In genomic region chr11:68038718-68039525, GRCh38 we compare ENCODE assay signal across 8 cellular contexts. TPM values are rescaled to one million over a fixed set of nuclear protein-coding genes. Genes with fewer than 3 reads are reported as not detected.
DNase-seq lines count a peak whose midpoint lies in the region; ATAC-seq and TF ChIP-seq lines count a peak whose summit lies in the region.

Gene TCIRG1 (plus strand): TSS chr11:68039025. CDS start chr11:68041272, 2,247 bp downstream.

- H3K4me1 ChIP-seq in tibial nerve, result peaks cover 0 to 76% (median 40%) of the 10 kb centered on the region in 4 donors

- intact Hi-C loops in Calu3 (cut with micrococcal nuclease; ENCODE audit: unreplicated experiment), result loop anchor here (10.0 kb wide), 1 partner anchor 166 kb away; no protein-coding TSS in a partner anchor
- intact Hi-C loops in activated naive CD4-positive, alpha-beta T cell treated with anti-CD3 and anti-CD28 coated beads for 36 hours (cut with micrococcal nuclease), result loop anchor here (1.0 to 10.0 kb wide), 4 partner anchors 9 to 534 kb away; partner anchors contain the start of genes CDK2AP2, NDUFS8 and PITPNM1

- H3K27me3 Mint-ChIP-seq in Calu3 (ENCODE audit: unreplicated experiment), result no peaks in the 10 kb centered on the region
- no peaks in the 10 kb centered on the region for H3K27me3 Mint-ChIP-seq in activated naive CD4-positive, alpha-beta T cell treated with anti-CD3 and anti-CD28 coated beads for 36 hours (ENCODE audit: low read depth)

- H3K27ac Mint-ChIP-seq in Calu3 (ENCODE audit: unreplicated experiment), result no peak within 1 kb of the TSS
- peak within 1 kb of the TSS; percentile 88 for H3K27ac Mint-ChIP-seq in activated naive CD4-positive, alpha-beta T cell treated with anti-CD3 and anti-CD28 coated beads for 36 hours

- DNase-seq in Calu3 (peak; percentile 78), SHP77 (lab: John Stamatoyannopoulos, UW) (peak; percentile 71 to 76), germinal center (ENCODE audit: low spot score) (peak; percentile 85), occipital lobe (lab: John Stamatoyannopoulos, UW) (peak; percentile 36), tibial nerve (ENCODE audit: low spot score in 2 of 2) (peak; percentile 83 to 84), NCI-H82 treated with DMSO at 0.1 percent for 48 hours (lab: John Stamatoyannopoulos, UW; ENCODE audit: unreplicated experiment) (no peak)
- DNase-seq in activated naive CD4-positive, alpha-beta T cell treated with anti-CD3 and anti-CD28 coated beads for 36 hours, result peak; percentile 70

- H3K4me3 Mint-ChIP-seq in Calu3 (ENCODE audit: low read depth, unreplicated experiment), result peak within 1 kb of the TSS; percentile 50
- H3K4me3 Mint-ChIP-seq in activated naive CD4-positive, alpha-beta T cell treated with anti-CD3 and anti-CD28 coated beads for 36 hours, result peak within 1 kb of the TSS; percentile 86

- H3K4me1 Mint-ChIP-seq in Calu3 (ENCODE audit: low read depth, unreplicated experiment), result peaks cover 10% of the 10 kb centered on the region
- H3K4me1 Mint-ChIP-seq in activated naive CD4-positive, alpha-beta T cell treated with anti-CD3 and anti-CD28 coated beads for 36 hours (ENCODE audit: low read depth), result peaks cover 24% of the 10 kb centered on the region

- no peaks in the 10 kb centered on the region for H3K9me3 Mint-ChIP-seq in Calu3 (ENCODE audit: low read depth, unreplicated experiment)
- H3K9me3 Mint-ChIP-seq in activated naive CD4-positive, alpha-beta T cell treated with anti-CD3 and anti-CD28 coated beads for 36 hours, result no peaks in the 10 kb centered on the region

- H3K9me3 ChIP-seq in tibial nerve, result no peaks in the 10 kb centered on the region

- H3K4me3 ChIP-seq in tibial nerve, result peak within 1 kb of the TSS; percentile 57 to 95 (median 74)

- H3K27me3 ChIP-seq in tibial nerve, result no peaks in the 10 kb centered on the region

- peak in 1 of 2 donors; percentile 94 for TF ChIP-seq EP300 in tibial nerve (IDR thresholded peaks at IDR 0.05)

- H3K36me3 Mint-ChIP-seq in Calu3 (ENCODE audit: insufficient read depth, unreplicated experiment), result peaks cover 36% of the 10 kb centered on the region
- peaks cover 3% of the 10 kb centered on the region for H3K36me3 Mint-ChIP-seq in activated naive CD4-positive, alpha-beta T cell treated with anti-CD3 and anti-CD28 coated beads for 36 hours (ENCODE audit: low read depth)

- TF ChIP-seq CTCF in Calu3 (IDR thresholded peaks at IDR 0.05; ENCODE audit: unreplicated experiment) (no peak), tibial nerve (IDR thresholded peaks at IDR 0.05) (peak in 2 of 5 experiments; percentile 77 to 79)

- CTCF ChIA-PET in Calu3 (lab: Charles Lee), result interaction anchor here (0.5 to 0.7 kb wide), 2 partner anchors 46 to 400 kb away, joined by 3 to 6 read pairs; no protein-coding TSS in a partner anchor
- CTCF ChIA-PET in activated naive CD4-positive, alpha-beta T cell treated with anti-CD3 and anti-CD28 coated beads for 36 hours (lab: Charles Lee), result interaction anchor here (0.6 to 0.9 kb wide), 2 partner anchors 48 to 356 kb away, joined by 3 read pairs; no protein-coding TSS in a partner anchor

- WGBS in tibial nerve, 2 donors, result 11 to 31% methylated on average over 8 to 29 of the region's 51 CpGs

- no TSS peak for BruUV-seq in Calu3 (replicated peaks; lab: Mats Ljungman, UMichigan)

- peak; percentile 42 for ATAC-seq in HG02588 (IDR thresholded peaks at IDR 0.05; ENCODE audit: unreplicated experiment)

- TF ChIP-seq POLR2A in tibial nerve (IDR thresholded peaks at IDR 0.05), result peak; percentile 87 to 97

- H3K36me3 ChIP-seq in tibial nerve, result peaks cover 0 to 53% (median 2%) of the 10 kb centered on the region in 3 donors

- peak within 1 kb of the TSS; percentile 71 to 94 (median 94) for H3K27ac ChIP-seq in tibial nerve

RNA-seq across cellular contexts. Expression of gene TCIRG1, which starts in this region (rescaled TPM):
- total RNA-seq in Calu3 (2022), result 42.1 and 49.7 TPM in 2 replicates
- 100 to 1,000 TPM; 137 to 141 TPM for total RNA-seq in activated naive CD4-positive, alpha-beta T cell treated with anti-CD3 and anti-CD28 coated beads for 36 hours
- total RNA-seq in occipital lobe, result 3.1 TPM
- total RNA-seq in tibial nerve, result 100 to 1,000 TPM; 142 to 439 (median 183) TPM

Comparison
In these comparisons a context has a peak if more than half of its experiments do, and no peak if none do; other contexts are left out.
1. RNA of gene TCIRG1 (total RNA-seq): 142 to 439 TPM in tibial nerve, 137 to 141 TPM in activated naive CD4-positive, alpha-beta T cell treated with anti-CD3 and anti-CD28 coated beads for 36 hours and 42.1 to 49.7 TPM in Calu3; 3.1 TPM in occipital lobe (single experiment); every median in the first group is over 10 times any median in the second.